ENCODE assay signal across 1 cellular context in the genomic region with DNA sequence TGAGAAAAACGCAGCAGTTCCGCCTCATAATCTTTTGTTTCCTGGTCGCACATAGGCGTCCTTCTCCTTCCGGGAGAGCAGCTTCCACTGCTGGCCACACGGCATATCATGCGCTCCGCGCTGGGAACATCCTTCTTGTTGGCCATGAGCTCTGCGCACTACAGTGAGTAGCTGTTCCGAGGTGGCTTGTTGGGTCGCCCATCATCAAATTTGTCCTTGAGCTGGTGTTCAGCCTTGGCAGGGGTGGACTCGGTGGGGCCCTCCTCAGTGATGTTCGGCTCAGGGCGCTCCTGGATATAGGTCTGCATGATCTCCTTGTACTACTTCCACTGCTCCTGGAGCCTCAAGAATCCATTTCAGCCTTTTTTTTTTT.
TF ChIP-seq lines count a peak whose summit lies in the region.

No MANE protein-coding gene starts in this region.

TF ChIP-seq in K562, 482 proteins besides CTCF, POLR2A, EP300 and RAD21 (continued from another document and continues in another):
- TF ChIP-seq, protein P1, sequence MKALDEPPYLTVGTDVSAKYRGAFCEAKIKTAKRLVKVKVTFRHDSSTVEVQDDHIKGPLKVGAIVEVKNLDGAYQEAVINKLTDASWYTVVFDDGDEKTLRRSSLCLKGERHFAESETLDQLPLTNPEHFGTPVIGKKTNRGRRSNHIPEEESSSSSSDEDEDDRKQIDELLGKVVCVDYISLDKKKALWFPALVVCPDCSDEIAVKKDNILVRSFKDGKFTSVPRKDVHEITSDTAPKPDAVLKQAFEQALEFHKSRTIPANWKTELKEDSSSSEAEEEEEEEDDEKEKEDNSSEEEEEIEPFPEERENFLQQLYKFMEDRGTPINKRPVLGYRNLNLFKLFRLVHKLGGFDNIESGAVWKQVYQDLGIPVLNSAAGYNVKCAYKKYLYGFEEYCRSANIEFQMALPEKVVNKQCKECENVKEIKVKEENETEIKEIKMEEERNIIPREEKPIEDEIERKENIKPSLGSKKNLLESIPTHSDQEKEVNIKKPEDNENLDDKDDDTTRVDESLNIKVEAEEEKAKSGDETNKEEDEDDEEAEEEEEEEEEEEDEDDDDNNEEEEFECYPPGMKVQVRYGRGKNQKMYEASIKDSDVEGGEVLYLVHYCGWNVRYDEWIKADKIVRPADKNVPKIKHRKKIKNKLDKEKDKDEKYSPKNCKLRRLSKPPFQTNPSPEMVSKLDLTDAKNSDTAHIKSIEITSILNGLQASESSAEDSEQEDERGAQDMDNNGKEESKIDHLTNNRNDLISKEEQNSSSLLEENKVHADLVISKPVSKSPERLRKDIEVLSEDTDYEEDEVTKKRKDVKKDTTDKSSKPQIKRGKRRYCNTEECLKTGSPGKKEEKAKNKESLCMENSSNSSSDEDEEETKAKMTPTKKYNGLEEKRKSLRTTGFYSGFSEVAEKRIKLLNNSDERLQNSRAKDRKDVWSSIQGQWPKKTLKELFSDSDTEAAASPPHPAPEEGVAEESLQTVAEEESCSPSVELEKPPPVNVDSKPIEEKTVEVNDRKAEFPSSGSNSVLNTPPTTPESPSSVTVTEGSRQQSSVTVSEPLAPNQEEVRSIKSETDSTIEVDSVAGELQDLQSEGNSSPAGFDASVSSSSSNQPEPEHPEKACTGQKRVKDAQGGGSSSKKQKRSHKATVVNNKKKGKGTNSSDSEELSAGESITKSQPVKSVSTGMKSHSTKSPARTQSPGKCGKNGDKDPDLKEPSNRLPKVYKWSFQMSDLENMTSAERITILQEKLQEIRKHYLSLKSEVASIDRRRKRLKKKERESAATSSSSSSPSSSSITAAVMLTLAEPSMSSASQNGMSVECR (CRISPR knock-in tag; IDR thresholded peaks at IDR 0.05): no peak
- TF ChIP-seq ZNF143 (CRISPR knock-in tag; IDR thresholded peaks at IDR 0.05): no peak
- TF ChIP-seq PPARD (CRISPR knock-in tag; IDR thresholded peaks at IDR 0.05): no peak
- no peak for TF ChIP-seq MYBL2 (IDR thresholded peaks at IDR 0.05; ENCODE audit: low read depth)
- no peak for TF ChIP-seq MYBL2 (CRISPR knock-in tag; IDR thresholded peaks at IDR 0.05; ENCODE audit: borderline replicate concordance)
- no peak for TF ChIP-seq PRMT5 (CRISPR knock-in tag; IDR thresholded peaks at IDR 0.05)
- TF ChIP-seq FUS (optimal IDR thresholded peaks at IDR 0.05; ENCODE audit: low read depth, low read length): no peak
- no peak; a peak in 1 of 3 replicates for TF ChIP-seq CBX3 (IDR thresholded peaks at IDR 0.05; ENCODE audit: borderline replicate concordance in 1 of 2, low read length in 2 of 2)
- no peak for TF ChIP-seq ETV6 (IDR thresholded peaks at IDR 0.05; ENCODE audit: borderline replicate concordance in 1 of 2, low read depth in 2 of 2, low read length in 1 of 2)
- TF ChIP-seq ETV6 (CRISPR knock-in tag; IDR thresholded peaks at IDR 0.05; ENCODE audit: borderline replicate concordance): no peak
- TF ChIP-seq NFYB (IDR thresholded peaks at IDR 0.05; ENCODE audit: extremely low read depth, insufficient read length): no peak
- no peak for TF ChIP-seq SP2 (IDR thresholded peaks at IDR 0.05; ENCODE audit: extremely low read depth, low read depth, low read length, poor library complexity, severe bottlenecking)
- TF ChIP-seq, protein P2, sequence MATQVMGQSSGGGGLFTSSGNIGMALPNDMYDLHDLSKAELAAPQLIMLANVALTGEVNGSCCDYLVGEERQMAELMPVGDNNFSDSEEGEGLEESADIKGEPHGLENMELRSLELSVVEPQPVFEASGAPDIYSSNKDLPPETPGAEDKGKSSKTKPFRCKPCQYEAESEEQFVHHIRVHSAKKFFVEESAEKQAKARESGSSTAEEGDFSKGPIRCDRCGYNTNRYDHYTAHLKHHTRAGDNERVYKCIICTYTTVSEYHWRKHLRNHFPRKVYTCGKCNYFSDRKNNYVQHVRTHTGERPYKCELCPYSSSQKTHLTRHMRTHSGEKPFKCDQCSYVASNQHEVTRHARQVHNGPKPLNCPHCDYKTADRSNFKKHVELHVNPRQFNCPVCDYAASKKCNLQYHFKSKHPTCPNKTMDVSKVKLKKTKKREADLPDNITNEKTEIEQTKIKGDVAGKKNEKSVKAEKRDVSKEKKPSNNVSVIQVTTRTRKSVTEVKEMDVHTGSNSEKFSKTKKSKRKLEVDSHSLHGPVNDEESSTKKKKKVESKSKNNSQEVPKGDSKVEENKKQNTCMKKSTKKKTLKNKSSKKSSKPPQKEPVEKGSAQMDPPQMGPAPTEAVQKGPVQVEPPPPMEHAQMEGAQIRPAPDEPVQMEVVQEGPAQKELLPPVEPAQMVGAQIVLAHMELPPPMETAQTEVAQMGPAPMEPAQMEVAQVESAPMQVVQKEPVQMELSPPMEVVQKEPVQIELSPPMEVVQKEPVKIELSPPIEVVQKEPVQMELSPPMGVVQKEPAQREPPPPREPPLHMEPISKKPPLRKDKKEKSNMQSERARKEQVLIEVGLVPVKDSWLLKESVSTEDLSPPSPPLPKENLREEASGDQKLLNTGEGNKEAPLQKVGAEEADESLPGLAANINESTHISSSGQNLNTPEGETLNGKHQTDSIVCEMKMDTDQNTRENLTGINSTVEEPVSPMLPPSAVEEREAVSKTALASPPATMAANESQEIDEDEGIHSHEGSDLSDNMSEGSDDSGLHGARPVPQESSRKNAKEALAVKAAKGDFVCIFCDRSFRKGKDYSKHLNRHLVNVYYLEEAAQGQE (CRISPR knock-in tag; IDR thresholded peaks at IDR 0.05; ENCODE audit: low read depth): no peak
- TF ChIP-seq ZNF140 (CRISPR knock-in tag; IDR thresholded peaks at IDR 0.05): no peak
- TF ChIP-seq EP400 (IDR thresholded peaks at IDR 0.05): no peak
- TF ChIP-seq CSDE1 (IDR thresholded peaks at IDR 0.05): no peak
- TF ChIP-seq RCOR1 (IDR thresholded peaks at IDR 0.05; ENCODE audit: borderline replicate concordance in 1 of 2, low read depth in 2 of 2, low read length in 2 of 2): no peak
- no peak for TF ChIP-seq POU5F1 (IDR thresholded peaks at IDR 0.05; ENCODE audit: borderline replicate concordance, low read depth, low read length, partially characterized antibody)
- peak in 1 of 3 experiments; percentile 8 for TF ChIP-seq YY1 (IDR thresholded peaks at IDR 0.05; ENCODE audit: borderline replicate concordance in 1 of 3, control insufficient read depth in 1 of 3, extremely low read depth in 1 of 3, insufficient read depth in 3 of 3, insufficient read length in 1 of 3, insufficient replicate concordance in 2 of 3, low read depth in 1 of 3, low read length in 2 of 3)
- TF ChIP-seq SPI1 (IDR thresholded peaks at IDR 0.05; ENCODE audit: borderline replicate concordance, low read depth, low read length): no peak
- TF ChIP-seq, protein P3, sequence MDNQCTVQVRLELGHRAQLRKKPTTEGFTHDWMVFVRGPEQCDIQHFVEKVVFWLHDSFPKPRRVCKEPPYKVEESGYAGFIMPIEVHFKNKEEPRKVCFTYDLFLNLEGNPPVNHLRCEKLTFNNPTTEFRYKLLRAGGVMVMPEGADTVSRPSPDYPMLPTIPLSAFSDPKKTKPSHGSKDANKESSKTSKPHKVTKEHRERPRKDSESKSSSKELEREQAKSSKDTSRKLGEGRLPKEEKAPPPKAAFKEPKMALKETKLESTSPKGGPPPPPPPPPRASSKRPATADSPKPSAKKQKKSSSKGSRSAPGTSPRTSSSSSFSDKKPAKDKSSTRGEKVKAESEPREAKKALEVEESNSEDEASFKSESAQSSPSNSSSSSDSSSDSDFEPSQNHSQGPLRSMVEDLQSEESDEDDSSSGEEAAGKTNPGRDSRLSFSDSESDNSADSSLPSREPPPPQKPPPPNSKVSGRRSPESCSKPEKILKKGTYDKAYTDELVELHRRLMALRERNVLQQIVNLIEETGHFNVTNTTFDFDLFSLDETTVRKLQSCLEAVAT (IDR thresholded peaks at IDR 0.05): peak in 1 of 2 experiments; percentile 65; a peak in 2 of 4 replicates
- no peak for TF ChIP-seq TBP (optimal IDR thresholded peaks at IDR 0.05; ENCODE audit: low read depth, low read length)
- no peak for TF ChIP-seq ETS2 (tag; IDR thresholded peaks at IDR 0.05; ENCODE audit: borderline replicate concordance, poor library complexity, severe bottlenecking)
- TF ChIP-seq, protein P4, sequence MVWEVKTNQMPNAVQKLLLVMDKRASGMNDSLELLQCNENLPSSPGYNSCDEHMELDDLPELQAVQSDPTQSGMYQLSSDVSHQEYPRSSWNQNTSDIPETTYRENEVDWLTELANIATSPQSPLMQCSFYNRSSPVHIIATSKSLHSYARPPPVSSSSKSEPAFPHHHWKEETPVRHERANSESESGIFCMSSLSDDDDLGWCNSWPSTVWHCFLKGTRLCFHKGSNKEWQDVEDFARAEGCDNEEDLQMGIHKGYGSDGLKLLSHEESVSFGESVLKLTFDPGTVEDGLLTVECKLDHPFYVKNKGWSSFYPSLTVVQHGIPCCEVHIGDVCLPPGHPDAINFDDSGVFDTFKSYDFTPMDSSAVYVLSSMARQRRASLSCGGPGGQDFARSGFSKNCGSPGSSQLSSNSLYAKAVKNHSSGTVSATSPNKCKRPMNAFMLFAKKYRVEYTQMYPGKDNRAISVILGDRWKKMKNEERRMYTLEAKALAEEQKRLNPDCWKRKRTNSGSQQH (CRISPR knock-in tag; IDR thresholded peaks at IDR 0.05): no peak
- TF ChIP-seq SAP30 (IDR thresholded peaks at IDR 0.05; ENCODE audit: borderline replicate concordance, insufficient read depth, low read depth, low read length, poor library complexity, severe bottlenecking): no peak
- no peak for TF ChIP-seq SREBF2 (CRISPR knock-in tag; IDR thresholded peaks at IDR 0.05)
- no peak for TF ChIP-seq ZNF174 (CRISPR knock-in tag; IDR thresholded peaks at IDR 0.05)
- no peak for TF ChIP-seq NFIC (IDR thresholded peaks at IDR 0.05)
- TF ChIP-seq ZFPM2 (CRISPR knock-in tag; IDR thresholded peaks at IDR 0.05): no peak
- TF ChIP-seq, protein P5, sequence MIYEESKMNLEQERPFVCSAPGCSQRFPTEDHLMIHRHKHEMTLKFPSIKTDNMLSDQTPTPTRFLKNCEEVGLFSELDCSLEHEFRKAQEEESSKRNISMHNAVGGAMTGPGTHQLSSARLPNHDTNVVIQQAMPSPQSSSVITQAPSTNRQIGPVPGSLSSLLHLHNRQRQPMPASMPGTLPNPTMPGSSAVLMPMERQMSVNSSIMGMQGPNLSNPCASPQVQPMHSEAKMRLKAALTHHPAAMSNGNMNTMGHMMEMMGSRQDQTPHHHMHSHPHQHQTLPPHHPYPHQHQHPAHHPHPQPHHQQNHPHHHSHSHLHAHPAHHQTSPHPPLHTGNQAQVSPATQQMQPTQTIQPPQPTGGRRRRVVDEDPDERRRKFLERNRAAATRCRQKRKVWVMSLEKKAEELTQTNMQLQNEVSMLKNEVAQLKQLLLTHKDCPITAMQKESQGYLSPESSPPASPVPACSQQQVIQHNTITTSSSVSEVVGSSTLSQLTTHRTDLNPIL (CRISPR knock-in tag; IDR thresholded peaks at IDR 0.05): no peak
- TF ChIP-seq, protein P6, sequence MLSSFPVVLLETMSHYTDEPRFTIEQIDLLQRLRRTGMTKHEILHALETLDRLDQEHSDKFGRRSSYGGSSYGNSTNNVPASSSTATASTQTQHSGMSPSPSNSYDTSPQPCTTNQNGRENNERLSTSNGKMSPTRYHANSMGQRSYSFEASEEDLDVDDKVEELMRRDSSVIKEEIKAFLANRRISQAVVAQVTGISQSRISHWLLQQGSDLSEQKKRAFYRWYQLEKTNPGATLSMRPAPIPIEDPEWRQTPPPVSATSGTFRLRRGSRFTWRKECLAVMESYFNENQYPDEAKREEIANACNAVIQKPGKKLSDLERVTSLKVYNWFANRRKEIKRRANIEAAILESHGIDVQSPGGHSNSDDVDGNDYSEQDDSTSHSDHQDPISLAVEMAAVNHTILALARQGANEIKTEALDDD (IDR thresholded peaks at IDR 0.05): no peak
- 0 out of 2 replicates have a peak, but pooled peaks have one; percentile 0 for TF ChIP-seq PYGO2 (tag; IDR thresholded peaks at IDR 0.05)
- no peak for TF ChIP-seq FIP1L1 (IDR thresholded peaks at IDR 0.05; ENCODE audit: low read depth, low read length, poor library complexity, severe bottlenecking)
- TF ChIP-seq CBX5 (IDR thresholded peaks at IDR 0.05; ENCODE audit: borderline replicate concordance, low read depth): no peak
- no peak for TF ChIP-seq MED1 (CRISPR knock-in tag; IDR thresholded peaks at IDR 0.05; ENCODE audit: borderline replicate concordance)
- no peak for TF ChIP-seq ZNF146 (CRISPR knock-in tag; IDR thresholded peaks at IDR 0.05; ENCODE audit: unreplicated experiment)
- TF ChIP-seq ZNF384 (IDR thresholded peaks at IDR 0.05; ENCODE audit: low read depth, low read length): no peak
- no peak for TF ChIP-seq HNRNPUL1 (IDR thresholded peaks at IDR 0.05; ENCODE audit: low read length)
- TF ChIP-seq RBM22 (IDR thresholded peaks at IDR 0.05; ENCODE audit: low read depth, low read length, poor library complexity, severe bottlenecking): no peak
- no peak for TF ChIP-seq SNIP1 (IDR thresholded peaks at IDR 0.05; ENCODE audit: low read depth)
- no peak for TF ChIP-seq TAF9B (IDR thresholded peaks at IDR 0.05; ENCODE audit: partially characterized antibody)
- TF ChIP-seq ELF1 (tag; IDR thresholded peaks at IDR 0.05): 0 out of 2 replicates have a peak, but pooled peaks have one; percentile 22
- TF ChIP-seq, protein P7, sequence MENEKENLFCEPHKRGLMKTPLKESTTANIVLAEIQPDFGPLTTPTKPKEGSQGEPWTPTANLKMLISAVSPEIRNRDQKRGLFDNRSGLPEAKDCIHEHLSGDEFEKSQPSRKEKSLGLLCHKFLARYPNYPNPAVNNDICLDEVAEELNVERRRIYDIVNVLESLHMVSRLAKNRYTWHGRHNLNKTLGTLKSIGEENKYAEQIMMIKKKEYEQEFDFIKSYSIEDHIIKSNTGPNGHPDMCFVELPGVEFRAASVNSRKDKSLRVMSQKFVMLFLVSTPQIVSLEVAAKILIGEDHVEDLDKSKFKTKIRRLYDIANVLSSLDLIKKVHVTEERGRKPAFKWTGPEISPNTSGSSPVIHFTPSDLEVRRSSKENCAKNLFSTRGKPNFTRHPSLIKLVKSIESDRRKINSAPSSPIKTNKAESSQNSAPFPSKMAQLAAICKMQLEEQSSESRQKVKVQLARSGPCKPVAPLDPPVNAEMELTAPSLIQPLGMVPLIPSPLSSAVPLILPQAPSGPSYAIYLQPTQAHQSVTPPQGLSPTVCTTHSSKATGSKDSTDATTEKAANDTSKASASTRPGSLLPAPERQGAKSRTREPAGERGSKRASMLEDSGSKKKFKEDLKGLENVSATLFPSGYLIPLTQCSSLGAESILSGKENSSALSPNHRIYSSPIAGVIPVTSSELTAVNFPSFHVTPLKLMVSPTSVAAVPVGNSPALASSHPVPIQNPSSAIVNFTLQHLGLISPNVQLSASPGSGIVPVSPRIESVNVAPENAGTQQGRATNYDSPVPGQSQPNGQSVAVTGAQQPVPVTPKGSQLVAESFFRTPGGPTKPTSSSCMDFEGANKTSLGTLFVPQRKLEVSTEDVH (IDR thresholded peaks at IDR 0.05; ENCODE audit: low read depth, partially characterized antibody): no peak
- no peak for TF ChIP-seq HDAC2 (IDR thresholded peaks at IDR 0.05)
- TF ChIP-seq, protein P8, sequence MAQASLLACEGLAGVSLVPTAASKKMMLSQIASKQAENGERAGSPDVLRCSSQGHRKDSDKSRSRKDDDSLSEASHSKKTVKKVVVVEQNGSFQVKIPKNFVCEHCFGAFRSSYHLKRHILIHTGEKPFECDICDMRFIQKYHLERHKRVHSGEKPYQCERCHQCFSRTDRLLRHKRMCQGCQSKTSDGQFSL (CRISPR knock-in tag; IDR thresholded peaks at IDR 0.05): no peak
- TF ChIP-seq, protein P8 (tag; IDR thresholded peaks at IDR 0.05): peak in 1 of 2 experiments; percentile 72; a peak in 1 of 4 replicates
